1 cellular context compared by ENCODE assay signal in genomic region chr2:68772109-68772508, GRCh38.
TF ChIP-seq lines count a peak whose summit lies in the region.

No MANE protein-coding gene starts in this region.

TF ChIP-seq in H1, 55 proteins besides CTCF, POLR2A, EP300 and RAD21 (continued from another document):
- TF ChIP-seq, protein P1, sequence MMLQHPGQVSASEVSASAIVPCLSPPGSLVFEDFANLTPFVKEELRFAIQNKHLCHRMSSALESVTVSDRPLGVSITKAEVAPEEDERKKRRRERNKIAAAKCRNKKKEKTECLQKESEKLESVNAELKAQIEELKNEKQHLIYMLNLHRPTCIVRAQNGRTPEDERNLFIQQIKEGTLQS (IDR thresholded peaks at IDR 0.05; ENCODE audit: insufficient read depth, low read depth, low read length): no peak
- TF ChIP-seq GTF2F1 (IDR thresholded peaks at IDR 0.05; ENCODE audit: borderline replicate concordance, low read depth, low read length): no peak
- no peak for TF ChIP-seq CHD7 (IDR thresholded peaks at IDR 0.05; ENCODE audit: insufficient replicate concordance, low read length)
- no peak for TF ChIP-seq SIRT6 (IDR thresholded peaks at IDR 0.05; ENCODE audit: low read length)
- no peak for TF ChIP-seq SP2 (IDR thresholded peaks at IDR 0.05; ENCODE audit: low read length)
- TF ChIP-seq SP4 (IDR thresholded peaks at IDR 0.05; ENCODE audit: low read length): no peak
- TF ChIP-seq SIX5 (IDR thresholded peaks at IDR 0.05; ENCODE audit: low read depth, low read length): no peak
- TF ChIP-seq TAF7 (optimal IDR thresholded peaks at IDR 0.05; ENCODE audit: borderline replicate concordance, low read depth, low read length): no peak
- no peak for TF ChIP-seq CEBPB (IDR thresholded peaks at IDR 0.05; ENCODE audit: low read depth, low read length)
- TF ChIP-seq POLR2AphosphoS5 (IDR thresholded peaks at IDR 0.05; ENCODE audit: low read depth, low read length): no peak
- TF ChIP-seq CTBP2 (IDR thresholded peaks at IDR 0.05; ENCODE audit: borderline replicate concordance, insufficient read depth, insufficient read length, low read length): no peak
